Comparison of ENCODE assay signal across 8 cellular contexts in genomic region chr3:38164136-38164965, GRCh38. TPM values are rescaled to one million over a fixed set of nuclear protein-coding genes. Genes with fewer than 3 reads are reported as not detected.
A peak's percentile ranks its signal among the peaks of the same experiment; 100 is the strongest.
DNase-seq lines count a peak whose midpoint lies in the region; ATAC-seq, FAIRE-seq and TF ChIP-seq lines count a peak whose summit lies in the region.

No MANE protein-coding gene starts in this region.

- H3K79me2 ChIP-seq in GM12878 (ENCODE audit: control insufficient read depth, insufficient read depth, low read length), result peaks cover 40% of the 10 kb centered on the region

- peak; percentile 18 for ATAC-seq in HG02981 (IDR thresholded peaks at IDR 0.05; ENCODE audit: unreplicated experiment)
- peak; percentile 47 for ATAC-seq in GM12878
- no peak for ATAC-seq in lung (ENCODE audit: insufficient read depth, low FRiP score)
- no peak for ATAC-seq in GM21529 (IDR thresholded peaks at IDR 0.05; ENCODE audit: unreplicated experiment)

- H3K27ac ChIP-seq in GM12878 (ENCODE audit: control insufficient read depth, insufficient read depth) (peak overlapping the region; percentile 100), lung (ENCODE audit: low read depth in 1 of 2, low read length in 1 of 2) (peak overlapping the region; percentile 96), vagina (peak overlapping the region; percentile 98)

- in situ Hi-C loops in GM12878 (cut with MboI), result no loop called here

- peak; percentile 60; the same call in 1 of the 2 replicates for TF ChIP-seq POLR2A in GM12878 (IDR thresholded peaks at IDR 0.05; ENCODE audit: low read depth, low read length)
- TF ChIP-seq POLR2A in vagina (IDR thresholded peaks at IDR 0.05), result no peak

- FAIRE-seq in GM12878 (lab: Jason Lieb, UNC), result no peak

- TF ChIP-seq CTCF in GM12878 (IDR thresholded peaks at IDR 0.05 in 2 of 3, conservative IDR thresholded peaks at IDR 0.05 in 1 of 3; ENCODE audit: control insufficient read depth in 2 of 3, extremely low read depth in 1 of 3, insufficient read depth in 1 of 3, low read depth in 3 of 3, low read length in 3 of 3), result no peak
- TF ChIP-seq CTCF in lung (IDR thresholded peaks at IDR 0.05; ENCODE audit: control extremely low read depth, extremely low read depth), result no peak
- TF ChIP-seq CTCF in vagina (IDR thresholded peaks at IDR 0.05), result no peak

- POLR2A ChIA-PET in GM12878 (lab: Charles Lee), result interaction anchor here (0.7 to 6.1 kb wide), 10 partner anchors 10 to 1172 kb away, joined by 3 to 146 read pairs (median 4); partner anchors contain the start of genes ACAA1 and MYD88

- no peak for TF ChIP-seq RAD21 in GM12878 (IDR thresholded peaks at IDR 0.05; ENCODE audit: insufficient read depth, low read depth, low read length)

- WGBS in GM12878 (ENCODE audit: insufficient coverage, insufficient replicate concordance, low lambda C conversion rate, missing lambda C conversion rate), result 5% methylated on average over 40 of the region's 40 CpGs
- 38 to 39% methylated on average over 40 of the region's 40 CpGs for WGBS in lung, 2 donors

- H3K4me3 ChIP-seq in GM08714 (ENCODE audit: low read length) (peak overlapping the region; percentile 65), GM12878 (peak overlapping the region; percentile 77), lung (peak overlapping the region; percentile 26), vagina (peak overlapping the region; percentile 82 to 97)

- CTCF ChIA-PET in GM12878 (lab: Yijun Ruan, JAX), result interaction anchor here (0.8 to 6.1 kb wide), 10 partner anchors 10 to 182 kb away, joined by 3 to 74 read pairs (median 4); partner anchors contain the start of genes ACAA1, MYD88 and XYLB

- peak overlapping the region; percentile 92 for H3K9ac ChIP-seq in GM12878 (ENCODE audit: control insufficient read depth, insufficient read depth, low read length)

- intact Hi-C loops in GM12878 (cut with micrococcal nuclease; ENCODE audit: unreplicated experiment) (no loop called here), vagina (cut with DNase I) (loop anchor here (1.0 kb wide), 1 partner anchor 25 kb away; no protein-coding TSS in a partner anchor)

- RAD21 ChIA-PET in GM12878 (lab: Charles Lee; ENCODE audit: unreplicated experiment), result interaction anchor here (1.0 to 5.5 kb wide), 9 partner anchors 10 to 183 kb away, joined by 3 to 62 read pairs (median 10); partner anchors contain the start of genes ACAA1, MYD88 and XYLB

- SMC1A ChIA-PET in GM12878 (lab: Charles Lee; ENCODE audit: uncharacterized antibody, unreplicated experiment), result interaction anchor here (0.9 to 5.8 kb wide), 10 partner anchors 7 to 182 kb away, joined by 4 to 92 read pairs (median 6); partner anchors contain the start of genes ACAA1, MYD88 and XYLB

- TSS peak; percentile 97 for BruUV-seq in GM12878 (replicated peaks; lab: Mats Ljungman, UMichigan)

- H3K36me3 ChIP-seq in GM12878 (ENCODE audit: control insufficient read depth in 2 of 2, insufficient read depth in 2 of 2, low read length in 1 of 2), result no peaks in the 10 kb centered on the region
- H3K36me3 ChIP-seq in lung (ENCODE audit: control insufficient read depth in 2 of 2, insufficient read depth in 2 of 2, low read length in 2 of 2), result no peaks in the 10 kb centered on the region
- no peaks in the 10 kb centered on the region for H3K36me3 ChIP-seq in vagina

- H3K4me2 ChIP-seq in GM12878 (ENCODE audit: control insufficient read depth, insufficient read depth), result peak overlapping the region; percentile 72

- H3K4me1 ChIP-seq in GM12878 (ENCODE audit: control insufficient read depth, insufficient read depth, low read length), result peaks cover 4% of the 10 kb centered on the region; the same call in 1 of the 2 replicates
- peaks cover 6 to 8% of the 10 kb centered on the region in 2 donors for H3K4me1 ChIP-seq in lung (ENCODE audit: control insufficient read depth in 2 of 2, insufficient read depth in 2 of 2, low read length in 2 of 2)
- H3K4me1 ChIP-seq in vagina, result peaks cover 43% of the 10 kb centered on the region

- peak overlapping the region; percentile 90 for H2AFZ ChIP-seq in GM12878 (ENCODE audit: control insufficient read depth, low read depth, low read length)

- H3K27me3 ChIP-seq in GM12878 (replicated peaks in 1 of 2; ENCODE audit: control insufficient read depth in 2 of 2, insufficient read depth in 2 of 2, low read length in 1 of 2) (no peaks in the 10 kb centered on the region), lung (ENCODE audit: control insufficient read depth, insufficient read depth) (no peaks in the 10 kb centered on the region), vagina (no peaks in the 10 kb centered on the region)

- no peak for DNase-seq in GM12878 (ENCODE audit: low read depth, low spot score)
- no peak for DNase-seq in lung (ENCODE audit: low spot score)
- DNase-seq in vagina (ENCODE audit: extremely low spot score in 2 of 2), result no peak
- no peak for DNase-seq in hippocampal formation (lab: John Stamatoyannopoulos, UW)
- no peak for DNase-seq in NCI-H526 treated with DMSO at 0.1 percent for 48 hours (lab: John Stamatoyannopoulos, UW)

- H3K9me3 ChIP-seq in GM12878 (replicated peaks; ENCODE audit: control insufficient read depth, insufficient read depth, low read length) (peaks cover 2% of the 10 kb centered on the region; the same call in 1 of the 3 replicates), lung (ENCODE audit: control insufficient read depth in 2 of 2, insufficient read depth in 1 of 2, low read length in 1 of 2) (no peaks in the 10 kb centered on the region), vagina (no peaks in the 10 kb centered on the region)

- 0 out of 2 replicates have a peak, but pooled peaks cover 4% of the 10 kb centered on the region for H4K20me1 ChIP-seq in GM12878 (ENCODE audit: control insufficient read depth, insufficient read depth)

- no peak; a peak in 1 of 4 replicates for TF ChIP-seq EP300 in GM12878 (IDR thresholded peaks at IDR 0.05; ENCODE audit: borderline replicate concordance in 1 of 2, control insufficient read depth in 1 of 2, low read depth in 2 of 2, low read length in 2 of 2)

RNA-seq across cellular contexts. Expression of gene OXSR1, which starts 1.0 kb away (rescaled TPM):
- total RNA-seq in GM12878 (2013; cell fraction: nucleolus; rRNA removed), result 74.1 and 78.0 TPM in 2 replicates
- total RNA-seq in GM12878 (2014; rRNA removed) (34.7 and 37.1 TPM in 2 replicates), GM12878 (2014; rRNA removed; fragmentation: Illumina TruSeq; extraction: Trizol) (36.9 and 38.3 TPM in 2 replicates), GM12878 (2021) (45.2 and 48.0 TPM in 2 replicates), lung (10 to 100 TPM; 28.8 to 38.9 TPM), vagina (22.8 TPM)
- polyA plus RNA-seq in GM12878 (2011; ENCODE audit: low read depth), result 26.5 TPM
- polyA plus RNA-seq in GM12878 (2011; rRNA removed) (54.6 and 74.8 TPM in 2 replicates), GM12878 (2014; fragmentation: Illumina TruSeq; extraction: Trizol) (50.3 and 59.6 TPM in 2 replicates), GM12878 (2014; fragmentation: Nextera tagmentation; extraction: Ambion mirVana) (10 to 100 TPM; 12.4 to 16.9 TPM), GM12878 (2014; rRNA removed) (35.0 and 36.7 TPM in 2 replicates), GM12878 (2016; fragmentation: Nextera tagmentation; extraction: Ambion mirVana) (10 to 100 TPM; 18.0 to 18.8 TPM), lung (10 to 100 TPM; 11.9 to 21.0 TPM)
- 27.8 and 35.0 TPM in 2 replicates for polyA plus RNA-seq in GM12878 (2011; cell fraction: cytosol; rRNA removed)
- polyA plus RNA-seq in GM12878 (2011; cell fraction: nucleus; rRNA removed), result 41.7 and 47.3 TPM in 2 replicates
- 28.8 and 37.7 TPM in 2 replicates for polyA plus RNA-seq in GM12878 (2012)
- polyA minus RNA-seq in GM12878 (2011; rRNA and poly(A)+ RNA removed), result 41.5 and 45.9 TPM in 2 replicates
- 15.1 and 23.0 TPM in 2 replicates for polyA minus RNA-seq in GM12878 (2011; cell fraction: cytosol; rRNA and poly(A)+ RNA removed)
- polyA minus RNA-seq in GM12878 (2011; cell fraction: nucleus; rRNA and poly(A)+ RNA removed), result 26.2 and 34.1 TPM in 2 replicates

RNA-seq across cellular contexts. Expression of gene MYD88, which starts 25.9 kb away (rescaled TPM):
- total RNA-seq in GM12878 (2013; cell fraction: nucleolus; rRNA removed), result 12.8 and 14.6 TPM in 2 replicates
- total RNA-seq in GM12878 (2014; rRNA removed) (28.7 and 38.6 TPM in 2 replicates), GM12878 (2014; rRNA removed; fragmentation: Illumina TruSeq; extraction: Trizol) (5.5 and 6.2 TPM in 2 replicates), GM12878 (2021) (65.6 and 67.7 TPM in 2 replicates), lung (10 to 100 TPM; 35.4 to 85.3 TPM), vagina (45.9 TPM)
- 37.6 TPM for polyA plus RNA-seq in GM12878 (2011; ENCODE audit: low read depth)
- polyA plus RNA-seq in GM12878 (2011; rRNA removed) (41.6 and 61.7 TPM in 2 replicates), GM12878 (2014; fragmentation: Illumina TruSeq; extraction: Trizol) (83.0 and 84.8 TPM in 2 replicates), GM12878 (2014; fragmentation: Nextera tagmentation; extraction: Ambion mirVana) (10 to 100 TPM; 37.6 to 82.0 TPM), GM12878 (2014; rRNA removed) (80.2 and 96.7 TPM in 2 replicates), GM12878 (2016; fragmentation: Nextera tagmentation; extraction: Ambion mirVana) (10 to 100 TPM; 69.4 to 83.4 TPM), lung (100 to 1,000 TPM in 1 of 2 donors, 10 to 100 TPM in 1; 32.5 to 145 TPM)
- 93.6 and 108 TPM in 2 replicates for polyA plus RNA-seq in GM12878 (2011; cell fraction: cytosol; rRNA removed)
- 83.5 and 84.2 TPM in 2 replicates for polyA plus RNA-seq in GM12878 (2011; cell fraction: nucleus; rRNA removed)
- polyA plus RNA-seq in GM12878 (2012), result 39.3 and 44.4 TPM in 2 replicates
- polyA minus RNA-seq in GM12878 (2011; rRNA and poly(A)+ RNA removed), result 82.8 and 102 TPM in 2 replicates
- polyA minus RNA-seq in GM12878 (2011; cell fraction: cytosol; rRNA and poly(A)+ RNA removed), result 29.2 and 32.2 TPM in 2 replicates
- 38.7 and 48.3 TPM in 2 replicates for polyA minus RNA-seq in GM12878 (2011; cell fraction: nucleus; rRNA and poly(A)+ RNA removed)

RNA-seq across cellular contexts. Expression of gene ACAA1, which starts 27.4 kb away (rescaled TPM):
- total RNA-seq in GM12878 (2013; cell fraction: nucleolus; rRNA removed), result 37.3 and 41.0 TPM in 2 replicates
- total RNA-seq in GM12878 (2014; rRNA removed) (41.9 and 56.5 TPM in 2 replicates), GM12878 (2014; rRNA removed; fragmentation: Illumina TruSeq; extraction: Trizol) (41.0 and 43.3 TPM in 2 replicates), GM12878 (2021) (65.6 and 68.1 TPM in 2 replicates), lung (100 to 1,000 TPM in 1 of 2 donors, 10 to 100 TPM in 1; 50.1 to 112 TPM), vagina (53.0 TPM)
- 24.5 TPM for polyA plus RNA-seq in GM12878 (2011; ENCODE audit: low read depth)
- polyA plus RNA-seq in GM12878 (2011; rRNA removed) (54.9 and 85.4 TPM in 2 replicates), GM12878 (2014; fragmentation: Illumina TruSeq; extraction: Trizol) (24.5 and 51.5 TPM in 2 replicates), GM12878 (2014; fragmentation: Nextera tagmentation; extraction: Ambion mirVana) (10 to 100 TPM in 1 of 2 experiments, 1 to 10 TPM in 1; 5.7 to 12.6 TPM), GM12878 (2014; rRNA removed) (79.2 and 90.2 TPM in 2 replicates), GM12878 (2016; fragmentation: Nextera tagmentation; extraction: Ambion mirVana) (10 to 100 TPM; 64.8 to 75.1 TPM), lung (10 to 100 TPM; 83.9 to 94.2 TPM)
- polyA plus RNA-seq in GM12878 (2011; cell fraction: cytosol; rRNA removed), result 80.7 and 120 TPM in 2 replicates
- polyA plus RNA-seq in GM12878 (2011; cell fraction: nucleus; rRNA removed), result 330 and 337 TPM in 2 replicates
- polyA plus RNA-seq in GM12878 (2012), result 49.4 and 50.7 TPM in 2 replicates
- polyA minus RNA-seq in GM12878 (2011; rRNA and poly(A)+ RNA removed), result 73.1 and 103 TPM in 2 replicates
- 21.1 and 21.5 TPM in 2 replicates for polyA minus RNA-seq in GM12878 (2011; cell fraction: cytosol; rRNA and poly(A)+ RNA removed)
- 90.7 and 132 TPM in 2 replicates for polyA minus RNA-seq in GM12878 (2011; cell fraction: nucleus; rRNA and poly(A)+ RNA removed)

Comparison
In these comparisons a context has a peak if more than half of its experiments do, and no peak if none do; other contexts are left out.
1. H3K4me3 ChIP-seq: peak in every context shown above with its lines; median percentile 90 in vagina; 77 in GM12878; 65 in GM08714; 26 in lung.
2. ATAC-seq: peak in HG02981 (single experiment) and GM12878 (single experiment); none in lung (single experiment) and GM21529 (single experiment).
3. Peak in every context shown above with its lines, with median percentiles within 50 percentile points of each other: H3K27ac ChIP-seq.